Comparison of ENCODE assay signal across 21 cellular contexts in genomic region chr2:129062160-129062912, GRCh38.
"Had no signal": no experiment of that assay in that cellular context is flagged by ENCODE, and none has a peak within 500 bp of the region (broad histone marks: within the 10 kb centered on the region; RNA-seq: fewer than 3 reads in every experiment).

No MANE protein-coding gene starts in this region.

- H3K27me3 ChIP-seq: brain microvascular endothelial cell, pancreas, upper lobe of left lung had no signal

- ATAC-seq: left ventricle myocardium superior; naive thymus-derived CD4-positive, alpha-beta T cell; pancreas; sciatic nerve; stimulated activated effector memory CD8-positive, alpha-beta T cell treated with anti-CD3 and anti-CD28 coated beads, Interleukin-12 subunit alpha, Interleukin-12 subunit beta, amount 100 ng/mL, for 72 hours had no signal

- H3K9me3 Mint-ChIP-seq: activated naive CD8-positive, alpha-beta T cell treated with anti-CD3 and anti-CD28 coated beads, Interleukin-2, amount 10 ng/mL, durations not matched to agents 7 days and 5 days; activated T-helper 1 cell treated with anti-CD3 and anti-CD28 coated beads, Interleukin-12 subunit alpha, Interleukin-12 subunit beta, Interleukin-2, Interleukin-4 antibody, amounts not matched to agents 30 ng/mL and 10 ng/mL and 1 ng/mL, durations not matched to agents 14 hours and 24 hours and 36 hours; memory B cell; stimulated activated effector memory CD8-positive, alpha-beta T cell treated with anti-CD3 and anti-CD28 coated beads, Interleukin-12 subunit alpha, Interleukin-12 subunit beta, amount 100 ng/mL, for 72 hours had no signal

- H3K4me3 Mint-ChIP-seq: activated naive CD8-positive, alpha-beta T cell treated with anti-CD3 and anti-CD28 coated beads, Interleukin-2, amount 10 ng/mL, durations not matched to agents 7 days and 5 days; activated T-helper 1 cell treated with anti-CD3 and anti-CD28 coated beads, Interleukin-12 subunit alpha, Interleukin-12 subunit beta, Interleukin-2, Interleukin-4 antibody, amounts not matched to agents 30 ng/mL and 10 ng/mL and 1 ng/mL, durations not matched to agents 14 hours and 24 hours and 36 hours; memory B cell; naive thymus-derived CD4-positive, alpha-beta T cell; stimulated activated effector memory CD8-positive, alpha-beta T cell treated with anti-CD3 and anti-CD28 coated beads, Interleukin-12 subunit alpha, Interleukin-12 subunit beta, amount 100 ng/mL, for 72 hours had no signal

- H3K36me3 Mint-ChIP-seq: activated naive CD8-positive, alpha-beta T cell treated with anti-CD3 and anti-CD28 coated beads, Interleukin-2, amount 10 ng/mL, durations not matched to agents 7 days and 5 days; memory B cell; naive thymus-derived CD4-positive, alpha-beta T cell; stimulated activated effector memory CD8-positive, alpha-beta T cell treated with anti-CD3 and anti-CD28 coated beads, Interleukin-12 subunit alpha, Interleukin-12 subunit beta, amount 100 ng/mL, for 72 hours had no signal

- H3K4me3 ChIP-seq: coronary artery, pancreas, thoracic aorta, upper lobe of left lung had no signal

- H3K4me1 ChIP-seq: pancreas, upper lobe of left lung had no signal

- H3K27ac Mint-ChIP-seq: activated naive CD8-positive, alpha-beta T cell treated with anti-CD3 and anti-CD28 coated beads, Interleukin-2, amount 10 ng/mL, durations not matched to agents 7 days and 5 days; activated T-helper 1 cell treated with anti-CD3 and anti-CD28 coated beads, Interleukin-12 subunit alpha, Interleukin-12 subunit beta, Interleukin-2, Interleukin-4 antibody, amounts not matched to agents 30 ng/mL and 10 ng/mL and 1 ng/mL, durations not matched to agents 14 hours and 24 hours and 36 hours; memory B cell; naive thymus-derived CD4-positive, alpha-beta T cell; stimulated activated effector memory CD8-positive, alpha-beta T cell treated with anti-CD3 and anti-CD28 coated beads, Interleukin-12 subunit alpha, Interleukin-12 subunit beta, amount 100 ng/mL, for 72 hours had no signal

- H3K27me3 Mint-ChIP-seq: activated naive CD8-positive, alpha-beta T cell treated with anti-CD3 and anti-CD28 coated beads, Interleukin-2, amount 10 ng/mL, durations not matched to agents 7 days and 5 days; naive thymus-derived CD4-positive, alpha-beta T cell had no signal

- H3K36me3 ChIP-seq: brain microvascular endothelial cell, pancreas, thoracic aorta, upper lobe of left lung, WERI-Rb-1 had no signal

- H3K27ac ChIP-seq: brain microvascular endothelial cell, coronary artery, pancreas, upper lobe of left lung, WERI-Rb-1 had no signal

- H3K9me3 ChIP-seq: pancreas, thoracic aorta, upper lobe of left lung had no signal

- DNase-seq: activated CD4-positive, alpha-beta T cell treated with anti-CD3 and anti-CD28 coated beads for 1 hour; activated CD4-positive, alpha-beta T cell treated with anti-CD3 and anti-CD28 coated beads, Interleukin-2, amount 50 U/mL, for 48 hours; activated gamma-delta T cell treated with Interleukin-2 at 50 U/mL for 16 hours; activated naive CD8-positive, alpha-beta T cell treated with anti-CD3 and anti-CD28 coated beads, Interleukin-2, amount 10 ng/mL, durations not matched to agents 7 days and 5 days; activated T-cell treated with anti-CD3 and anti-CD28 coated beads for 4 hours; amygdala; brain microvascular endothelial cell; kidney glomerular epithelial cell; left ventricle myocardium superior; naive thymus-derived CD4-positive, alpha-beta T cell; pancreas; stimulated activated CD4-positive, alpha-beta T cell treated with anti-CD3 and anti-CD28 coated beads, Interleukin-4, amount 100 ng/mL, for 24 hours; SW 1271; upper lobe of left lung; WERI-Rb-1 had no signal

- H3K4me1 Mint-ChIP-seq: memory B cell; naive thymus-derived CD4-positive, alpha-beta T cell; stimulated activated effector memory CD8-positive, alpha-beta T cell treated with anti-CD3 and anti-CD28 coated beads, Interleukin-12 subunit alpha, Interleukin-12 subunit beta, amount 100 ng/mL, for 72 hours had no signal
